Comparison of ENCODE assay signal across 8 cellular contexts in genomic region chr14:64501326-64502171, GRCh38. TPM values are rescaled to one million over a fixed set of nuclear protein-coding genes. Genes with fewer than 3 reads are reported as not detected.
DNase-seq lines count a peak whose midpoint lies in the region; ATAC-seq and TF ChIP-seq lines count a peak whose summit lies in the region.

No MANE protein-coding gene starts in this region.

- TF ChIP-seq POLR2A in body of pancreas (IDR thresholded peaks at IDR 0.05), result peak in 2 of 3 donors; percentile 25 to 35
- TF ChIP-seq POLR2A in suprapubic skin (IDR thresholded peaks at IDR 0.05), result no peak

- peaks cover 40% of the 10 kb centered on the region for H3K4me1 ChIP-seq in body of pancreas
- H3K4me1 ChIP-seq in suprapubic skin, result peaks cover 40% of the 10 kb centered on the region

- peak in 2 of 7 experiments; percentile 12 to 15 for TF ChIP-seq CTCF in body of pancreas (IDR thresholded peaks at IDR 0.05)
- no peak for TF ChIP-seq CTCF in suprapubic skin (IDR thresholded peaks at IDR 0.05)

- no peak for ATAC-seq in body of pancreas
- ATAC-seq in left colon, result peak; percentile 26
- ATAC-seq in HG02623 (IDR thresholded peaks at IDR 0.05; ENCODE audit: unreplicated experiment), result no peak

- H3K4me3 ChIP-seq in body of pancreas (no peak overlapping the region), suprapubic skin (peak overlapping the region; percentile 93)

- H3K27me3 ChIP-seq in body of pancreas, result no peaks in the 10 kb centered on the region
- H3K27me3 ChIP-seq in suprapubic skin, result no peaks in the 10 kb centered on the region

- peak; percentile 50 for DNase-seq in NCI-H2107 treated with DMSO at 0.1 percent for 48 hours (lab: John Stamatoyannopoulos, UW; ENCODE audit: unreplicated experiment)
- no peak for DNase-seq in NCI-H2107 (lab: John Stamatoyannopoulos, UW)
- DNase-seq in NCI-H526 (lab: John Stamatoyannopoulos, UW), result peak; percentile 89 to 91
- DNase-seq in body of pancreas, result peak; percentile 46 to 64 (median 56)
- peak; percentile 53 to 78 for DNase-seq in left colon
- DNase-seq in suprapubic skin (ENCODE audit: low spot score in 2 of 2), result peak in 1 of 2 donors; percentile 72
- DNase-seq in NCI-H1105 (lab: John Stamatoyannopoulos, UW), result no peak

- WGBS in body of pancreas, 2 donors, result 38% methylated on average over 8 of the region's 8 CpGs
- 19% methylated on average over 8 of the region's 8 CpGs for WGBS in suprapubic skin

- H3K36me3 ChIP-seq in body of pancreas (replicated peaks in 1 of 2; ENCODE audit: insufficient read depth in 1 of 2, low read depth in 2 of 2), result no peaks in the 10 kb centered on the region
- no peaks in the 10 kb centered on the region for H3K36me3 ChIP-seq in suprapubic skin

- intact Hi-C loops in body of pancreas (cut with DNase I), result no loop called here
- intact Hi-C loops in left colon (cut with DNase I, micrococcal nuclease), result no loop called here

- TF ChIP-seq EP300 in suprapubic skin (IDR thresholded peaks at IDR 0.05), result no peak

- peak overlapping the region; percentile 32 to 100 (median 99) for H3K27ac ChIP-seq in body of pancreas
- H3K27ac ChIP-seq in suprapubic skin, result peak overlapping the region; percentile 98

- H3K9me3 ChIP-seq in body of pancreas, result no peaks in the 10 kb centered on the region
- no peaks in the 10 kb centered on the region for H3K9me3 ChIP-seq in suprapubic skin

RNA-seq across cellular contexts. Expression of gene ZBTB25, which starts 2.1 kb away (rescaled TPM):
- total RNA-seq in body of pancreas (10 to 100 TPM in 1 of 2 donors, 1 to 10 TPM in 1; 7.9 to 10.6 TPM), left colon (1 to 10 TPM; 5.9 to 6.5 TPM), suprapubic skin (10 to 100 TPM in 3 of 4 donors, 1 to 10 TPM in 1; 5.9 to 29.9 (median 11.4) TPM)

RNA-seq across cellular contexts. Expression of gene ZBTB1, which starts 3.0 kb away (rescaled TPM):
- total RNA-seq in body of pancreas, result 10 to 100 TPM; 28.5 to 43.8 TPM
- total RNA-seq in left colon, result 10 to 100 TPM; 29.5 to 32.1 TPM
- total RNA-seq in suprapubic skin, result 100 to 1,000 TPM in 1 of 4 donors, 10 to 100 TPM in 3; 33.4 to 129 (median 59.8) TPM

RNA-seq across cellular contexts. Expression of gene AKAP5, which starts 36.2 kb away (rescaled TPM):
- under 1 TPM in 1 of 2 donors, not detected in 1; under 0.01 TPM for total RNA-seq in body of pancreas
- 10 to 100 TPM; 11.9 to 14.2 TPM for total RNA-seq in left colon
- total RNA-seq in suprapubic skin, result under 1 TPM; 0.08 to 0.56 (median 0.34) TPM

RNA-seq across cellular contexts. Expression of gene HSPA2, which starts 39.0 kb away (rescaled TPM):
- 10 to 100 TPM in 1 of 2 donors, 1 to 10 TPM in 1; 4.0 to 19.7 TPM for total RNA-seq in body of pancreas
- total RNA-seq in left colon, result 10 to 100 TPM; 52.7 to 61.7 TPM
- total RNA-seq in suprapubic skin, result 10 to 100 TPM; 70.8 to 98.0 (median 91.6) TPM

RNA-seq across cellular contexts. Expression of gene PPP1R36, which starts 48.2 kb away (rescaled TPM):
- total RNA-seq in body of pancreas, result 1 to 10 TPM; 4.4 to 5.6 TPM
- 10 to 100 TPM in 1 of 2 donors, 1 to 10 TPM in 1; 7.1 to 10.7 TPM for total RNA-seq in left colon
- total RNA-seq in suprapubic skin, result 1 to 10 TPM in 2 of 4 donors, under 1 TPM in 1, not detected in 1; 0.72 to 2.7 (median 1.5) TPM

Comparison
In these comparisons a context has a peak if more than half of its experiments do, and no peak if none do; other contexts are left out.
1. DNase-seq: peak in NCI-H2107 treated with DMSO at 0.1 percent for 48 hours (single experiment), NCI-H526 (2 of 2), body of pancreas (4 of 4) and left colon (2 of 2); none in NCI-H2107 (single experiment) and NCI-H1105 (single experiment).
2. POLR2A ChIP-seq: peak in body of pancreas (2 of 3); none in suprapubic skin (0 of 2).
3. RNA of gene AKAP5, which starts 36.2 kb away (total RNA-seq): 11.9 to 14.2 TPM in left colon; 0.08 to 0.56 TPM in suprapubic skin and under 0.01 TPM in body of pancreas; every median in the first group is over 4 times any median in the second.